Comparison of ENCODE assay signal across 8 cellular contexts in the genomic region with DNA sequence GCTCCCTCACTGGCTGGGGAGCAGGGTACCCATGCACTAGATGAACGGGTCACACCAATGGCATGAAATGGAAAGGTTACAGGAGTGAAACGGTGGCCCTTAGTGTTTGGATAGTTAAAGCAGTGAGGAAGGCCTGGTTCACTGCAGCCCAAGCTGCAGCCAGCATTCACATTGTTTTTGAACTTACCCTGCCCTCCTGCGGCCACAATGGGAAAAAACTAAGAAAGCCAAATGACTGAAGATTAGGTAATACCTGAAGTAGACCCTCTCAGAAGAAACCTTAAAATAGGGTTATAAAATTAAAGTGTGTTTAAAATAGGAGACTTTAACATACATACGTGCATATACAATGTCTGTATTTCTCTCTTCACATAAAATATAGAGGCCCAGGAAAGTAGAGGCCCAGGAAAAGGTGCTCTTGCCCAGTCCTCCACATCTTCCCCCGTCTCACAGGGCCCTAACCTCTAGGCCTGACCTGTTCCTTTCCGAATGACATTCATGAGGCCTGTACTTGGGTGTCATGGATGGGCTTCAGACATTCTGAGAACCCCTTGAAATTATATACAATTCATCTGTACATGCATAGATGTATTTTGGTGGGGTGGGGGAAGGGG. TPM values are rescaled to one million over a fixed set of nuclear protein-coding genes. Genes with fewer than 3 reads are reported as not detected.
A peak's percentile ranks its signal among the peaks of the same experiment; 100 is the strongest.
DNase-seq lines count a peak whose midpoint lies in the region; ATAC-seq and TF ChIP-seq lines count a peak whose summit lies in the region.

No MANE protein-coding gene starts in this region.

- H3K9me3 Mint-ChIP-seq in activated naive CD8-positive, alpha-beta T cell treated with anti-CD3 and anti-CD28 coated beads, Interleukin-2, amount 50 U/mL, for 24 hours = no peaks in the 10 kb centered on the region

- no peak overlapping the region for H3K4me3 Mint-ChIP-seq in activated naive CD8-positive, alpha-beta T cell treated with anti-CD3 and anti-CD28 coated beads, Interleukin-2, amount 50 U/mL, for 24 hours

- peaks cover 14% of the 10 kb centered on the region for H3K27me3 Mint-ChIP-seq in activated naive CD8-positive, alpha-beta T cell treated with anti-CD3 and anti-CD28 coated beads, Interleukin-2, amount 50 U/mL, for 24 hours

- H3K36me3 ChIP-seq in DOHH2 (ENCODE audit: control insufficient read depth, low read length) (no peaks in the 10 kb centered on the region), SU-DHL-6 (ENCODE audit: low read length) (no peaks in the 10 kb centered on the region), heart right ventricle (no peaks in the 10 kb centered on the region)

- no peak overlapping the region for H3K4me2 ChIP-seq in DOHH2 (ENCODE audit: low read length)
- no peak overlapping the region for H3K4me2 ChIP-seq in SU-DHL-6 (ENCODE audit: low read depth, low read length, poor library complexity, severe bottlenecking)

- no peak overlapping the region for H3K9ac ChIP-seq in SU-DHL-6 (ENCODE audit: low read length)

- H3K27me3 ChIP-seq in DOHH2 (ENCODE audit: control insufficient read depth, low read length) (peaks cover 20% of the 10 kb centered on the region), SU-DHL-6 (ENCODE audit: low read length) (no peaks in the 10 kb centered on the region), heart right ventricle (peaks cover 0 to 48% (median 35%) of the 10 kb centered on the region in 7 donors)

- DNase-seq in H4 (ENCODE audit: low spot score) (peak; percentile 65), NCI-H1092 (lab: John Stamatoyannopoulos, UW) (peak; percentile 24), heart right ventricle (peak; percentile 36 to 65), putamen (ENCODE audit: low spot score) (peak; percentile 52)
- DNase-seq in activated naive CD8-positive, alpha-beta T cell treated with anti-CD3 and anti-CD28 coated beads, Interleukin-2, amount 50 U/mL, for 24 hours = peak; percentile 53

- H3K4me1 ChIP-seq in DOHH2 (ENCODE audit: control insufficient read depth, low read length) (peaks cover 6% of the 10 kb centered on the region), heart right ventricle (peaks cover 0 to 37% (median 0%) of the 10 kb centered on the region in 9 donors)

- H4K20me1 ChIP-seq in DOHH2 (ENCODE audit: control insufficient read depth, insufficient read depth, low read depth, low read length) (no peaks in the 10 kb centered on the region), SU-DHL-6 (ENCODE audit: low read depth, low read length) (no peaks in the 10 kb centered on the region)

- H3K9me3 ChIP-seq in DOHH2 (ENCODE audit: control insufficient read depth, insufficient read depth, low read length) (no peaks in the 10 kb centered on the region), SU-DHL-6 (ENCODE audit: insufficient read depth, low read length) (no peaks in the 10 kb centered on the region), heart right ventricle (no peaks in the 10 kb centered on the region)

- H3K9me2 ChIP-seq in DOHH2 (replicated peaks; ENCODE audit: control insufficient read depth, low read length) = no peaks in the 10 kb centered on the region
- no peaks in the 10 kb centered on the region for H3K9me2 ChIP-seq in SU-DHL-6 (replicated peaks; ENCODE audit: insufficient read depth, low read length)

- H3K27ac ChIP-seq in DOHH2 (ENCODE audit: low read depth, low read length) (no peak overlapping the region), SU-DHL-6 (ENCODE audit: low read depth, low read length) (no peak overlapping the region), heart right ventricle (no peak overlapping the region)

- WGBS in heart right ventricle, 2 donors = 16 to 18% methylated on average over 6 of the region's 6 CpGs

- ATAC-seq in activated naive CD8-positive, alpha-beta T cell treated with anti-CD3 and anti-CD28 coated beads, Interleukin-2, amount 50 U/mL, for 24 hours = peak; percentile 77
- peak; percentile 81 to 93 (median 90) for ATAC-seq in heart right ventricle
- no peak for ATAC-seq in GM19455 (IDR thresholded peaks at IDR 0.05; ENCODE audit: unreplicated experiment)

- intact Hi-C loops in heart right ventricle (cut with DNase I) = loop anchor here (1.0 to 5.0 kb wide), 7 partner anchors 40 to 105 kb away; partner anchors contain the start of genes TTC31 (in 9 of the 10) and CCDC142 (in 7 of the 10)

- H3K4me1 Mint-ChIP-seq in activated naive CD8-positive, alpha-beta T cell treated with anti-CD3 and anti-CD28 coated beads, Interleukin-2, amount 50 U/mL, for 24 hours = peaks cover 23% of the 10 kb centered on the region

- H3K4me3 ChIP-seq in DOHH2 (ENCODE audit: low read length) = no peak overlapping the region
- H3K4me3 ChIP-seq in SU-DHL-6 (ENCODE audit: insufficient read depth, low read length, poor library complexity, severe bottlenecking) = no peak overlapping the region
- H3K4me3 ChIP-seq in heart right ventricle = no peak overlapping the region

- no peaks in the 10 kb centered on the region for H3K79me2 ChIP-seq in DOHH2 (ENCODE audit: control insufficient read depth, low read length)
- H3K79me2 ChIP-seq in SU-DHL-6 (ENCODE audit: insufficient read depth, low read length) = no peaks in the 10 kb centered on the region

- TF ChIP-seq CTCF in DOHH2 (IDR thresholded peaks at IDR 0.05; ENCODE audit: low read depth, low read length, poor library complexity, severe bottlenecking) (peak; percentile 73), SU-DHL-6 (IDR thresholded peaks at IDR 0.05; ENCODE audit: insufficient read depth, low read length, poor library complexity, severe bottlenecking) (peak; percentile 52), heart right ventricle (IDR thresholded peaks at IDR 0.05) (peak; percentile 64 to 83 (median 77))

- H2AFZ ChIP-seq in SU-DHL-6 (ENCODE audit: low read depth, low read length, severe bottlenecking) = peak overlapping the region; percentile 52

- H3F3A ChIP-seq in DOHH2 (ENCODE audit: control insufficient read depth, insufficient read depth) (no peaks in the 10 kb centered on the region), SU-DHL-6 (ENCODE audit: insufficient read depth) (no peaks in the 10 kb centered on the region)

- no peaks in the 10 kb centered on the region for H3K36me3 Mint-ChIP-seq in activated naive CD8-positive, alpha-beta T cell treated with anti-CD3 and anti-CD28 coated beads, Interleukin-2, amount 50 U/mL, for 24 hours (ENCODE audit: low read depth)

- no peak overlapping the region for H3K27ac Mint-ChIP-seq in activated naive CD8-positive, alpha-beta T cell treated with anti-CD3 and anti-CD28 coated beads, Interleukin-2, amount 50 U/mL, for 24 hours

RNA-seq across cellular contexts. Expression of gene DOK1, which starts 33.3 kb away (rescaled TPM):
- total RNA-seq in H4 (2014; rRNA removed; shearing (Covaris generic)) = 0.84 and 2.1 TPM in 2 replicates
- 1 to 10 TPM; 1.9 to 7.7 (median 3.5) TPM for total RNA-seq in heart right ventricle
- 1 to 10 TPM; 3.1 to 5.9 TPM for polyA plus RNA-seq in heart right ventricle

RNA-seq across cellular contexts. Expression of gene LOXL3, which starts 34.0 kb away (rescaled TPM):
- 2.0 and 2.4 TPM in 2 replicates for total RNA-seq in H4 (2014; rRNA removed; shearing (Covaris generic))
- total RNA-seq in heart right ventricle = 1 to 10 TPM; 1.2 to 9.2 (median 2.4) TPM
- 1 to 10 TPM; 2.9 to 3.4 TPM for polyA plus RNA-seq in heart right ventricle

RNA-seq across cellular contexts. Expression of gene HTRA2, which starts 58.0 kb away (rescaled TPM):
- total RNA-seq in H4 (2014; rRNA removed; shearing (Covaris generic)) = 40.5 and 49.5 TPM in 2 replicates
- total RNA-seq in heart right ventricle = 10 to 100 TPM; 21.2 to 29.6 (median 24.9) TPM
- polyA plus RNA-seq in heart right ventricle = 10 to 100 TPM; 26.5 to 41.0 TPM

RNA-seq across cellular contexts. Expression of gene AUP1, which starts 58.3 kb away (rescaled TPM):
- 95.4 and 102 TPM in 2 replicates for total RNA-seq in H4 (2014; rRNA removed; shearing (Covaris generic))
- 10 to 100 TPM; 31.4 to 74.2 (median 38.2) TPM for total RNA-seq in heart right ventricle
- polyA plus RNA-seq in heart right ventricle = 100 to 1,000 TPM; 163 TPM
